ENCODE assay signal across 18 cellular contexts in the genomic region with DNA sequence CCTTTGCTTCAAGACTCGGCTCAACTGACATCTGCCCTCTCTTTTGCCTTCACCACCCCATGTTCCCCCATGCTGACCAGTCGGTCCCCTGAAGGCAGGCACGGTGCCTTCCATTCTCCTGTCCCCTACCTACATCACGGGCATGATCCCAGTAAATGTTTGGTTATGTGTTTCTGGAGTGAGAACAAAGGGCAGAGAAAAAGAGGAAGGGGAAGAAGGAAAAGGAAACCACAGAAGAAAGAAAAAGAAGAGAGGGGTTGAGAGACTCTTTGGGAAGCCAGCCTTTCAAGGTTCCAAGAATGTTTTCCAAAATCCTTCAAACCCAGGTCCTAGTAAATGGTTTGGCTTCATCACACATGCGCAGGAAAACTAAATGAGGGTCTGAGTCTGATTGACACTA.
"Had no signal": no experiment of that assay in that cellular context is flagged by ENCODE, and none has a peak within 500 bp of the region (broad histone marks: within the 10 kb centered on the region; RNA-seq: fewer than 3 reads in every experiment).

No MANE protein-coding gene starts in this region.

- H3K27me3 ChIP-seq: suprapubic skin had no signal

- H3K27me3 Mint-ChIP-seq: activated naive CD4-positive, alpha-beta T cell treated with anti-CD3 and anti-CD28 coated beads, Interleukin-2, amount 50 U/mL, for 24 hours; activated T-cell treated with anti-CD3 and anti-CD28 coated beads, Interleukin-2, amount 50 U/mL, for 24 hours had no signal

- H3K36me3 ChIP-seq: suprapubic skin had no signal

- DNase-seq: activated CD4-positive, alpha-beta T cell treated with anti-CD3 and anti-CD28 coated beads, Interleukin-2, amount 50 U/mL, for 48 hours; activated CD4-positive, CD25-positive, alpha-beta regulatory T cell treated with anti-CD3 and anti-CD28 coated beads, Interleukin-2, amount 50 U/mL, for 72 hours; activated CD8-positive, alpha-beta memory T cell treated with anti-CD3 and anti-CD28 coated beads, Interleukin-2, amount 10 ng/mL, durations not matched to agents 7 days and 5 days; activated effector memory CD4-positive, alpha-beta T cell treated with Interleukin-2 at 50 U/mL for 16 hours; activated T-cell treated with anti-CD3 and anti-CD28 coated beads, Interleukin-2, amount 50 U/mL, for 24 hours; amniotic stem cell; cerebellar nuclear complex; dermis blood vessel endothelial cell; erythroblast; nucleus accumbens; stimulated activated CD4-positive, alpha-beta T cell treated with anti-CD3 and anti-CD28 coated beads, Interleukin-2, amount 100 ng/mL, for 24 hours; stimulated activated naive B cell treated with anti-CD40 and anti-IgM and Interleukin-4, amounts not matched to agents 10 μg/mL and 1 μg/mL and 100 μg/mL, for 72 hours; T-helper 2 cell had no signal

- H3K27ac ChIP-seq: suprapubic skin had no signal

- H3K4me3 ChIP-seq: suprapubic skin had no signal

- H3K4me3 Mint-ChIP-seq: activated CD8-positive, alpha-beta memory T cell treated with anti-CD3 and anti-CD28 coated beads, Interleukin-2, amount 10 ng/mL, durations not matched to agents 7 days and 5 days; activated naive CD4-positive, alpha-beta T cell treated with anti-CD3 and anti-CD28 coated beads, Interleukin-2, amount 50 U/mL, for 24 hours; activated T-cell treated with anti-CD3 and anti-CD28 coated beads, Interleukin-2, amount 50 U/mL, for 24 hours; brain; memory B cell; stimulated activated naive B cell treated with anti-CD40 and anti-IgM and Interleukin-4, amounts not matched to agents 10 μg/mL and 1 μg/mL and 100 μg/mL, for 72 hours had no signal

- H3K9me3 ChIP-seq: suprapubic skin had no signal

- H3K36me3 Mint-ChIP-seq: brain, memory B cell had no signal

- H3K27ac Mint-ChIP-seq: activated CD8-positive, alpha-beta memory T cell treated with anti-CD3 and anti-CD28 coated beads, Interleukin-2, amount 10 ng/mL, durations not matched to agents 7 days and 5 days; activated naive CD4-positive, alpha-beta T cell treated with anti-CD3 and anti-CD28 coated beads, Interleukin-2, amount 50 U/mL, for 24 hours; activated T-cell treated with anti-CD3 and anti-CD28 coated beads, Interleukin-2, amount 50 U/mL, for 24 hours; memory B cell; stimulated activated naive B cell treated with anti-CD40 and anti-IgM and Interleukin-4, amounts not matched to agents 10 μg/mL and 1 μg/mL and 100 μg/mL, for 72 hours had no signal

- H3K9me3 Mint-ChIP-seq: activated naive CD4-positive, alpha-beta T cell treated with anti-CD3 and anti-CD28 coated beads, Interleukin-2, amount 50 U/mL, for 24 hours; activated T-cell treated with anti-CD3 and anti-CD28 coated beads, Interleukin-2, amount 50 U/mL, for 24 hours; memory B cell had no signal

- ATAC-seq: activated CD8-positive, alpha-beta memory T cell treated with anti-CD3 and anti-CD28 coated beads, Interleukin-2, amount 10 ng/mL, durations not matched to agents 7 days and 5 days; sciatic nerve; stimulated activated naive B cell treated with anti-CD40 and anti-IgM and Interleukin-4, amounts not matched to agents 10 μg/mL and 1 μg/mL and 100 μg/mL, for 72 hours had no signal
